Comparison of ENCODE assay signal across 1 cellular context in the genomic region with DNA sequence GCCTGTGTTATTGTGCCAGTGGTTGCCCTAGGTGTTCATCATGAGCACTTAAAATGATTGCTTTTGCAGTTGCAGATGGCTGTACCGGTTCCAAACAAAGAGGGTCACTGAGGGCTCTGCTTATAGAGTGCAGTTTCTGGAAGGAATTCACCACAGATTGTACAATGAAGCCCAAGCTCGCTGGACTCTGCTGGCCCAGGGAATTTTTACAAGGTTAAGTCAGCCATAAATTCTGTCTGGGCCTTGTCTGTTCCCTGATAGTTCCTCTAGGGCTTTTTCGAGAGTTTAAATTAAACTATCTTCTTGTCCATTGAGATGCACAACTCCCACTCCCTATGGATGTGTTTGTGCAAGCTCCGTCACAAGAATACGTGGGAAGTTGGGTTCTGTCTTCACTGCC.
TF ChIP-seq lines count a peak whose summit lies in the region.

No MANE protein-coding gene starts in this region.

TF ChIP-seq in SK-N-SH, 30 proteins besides CTCF, POLR2A, EP300 and RAD21 (continued from another document):
- TF ChIP-seq, protein P1, sequence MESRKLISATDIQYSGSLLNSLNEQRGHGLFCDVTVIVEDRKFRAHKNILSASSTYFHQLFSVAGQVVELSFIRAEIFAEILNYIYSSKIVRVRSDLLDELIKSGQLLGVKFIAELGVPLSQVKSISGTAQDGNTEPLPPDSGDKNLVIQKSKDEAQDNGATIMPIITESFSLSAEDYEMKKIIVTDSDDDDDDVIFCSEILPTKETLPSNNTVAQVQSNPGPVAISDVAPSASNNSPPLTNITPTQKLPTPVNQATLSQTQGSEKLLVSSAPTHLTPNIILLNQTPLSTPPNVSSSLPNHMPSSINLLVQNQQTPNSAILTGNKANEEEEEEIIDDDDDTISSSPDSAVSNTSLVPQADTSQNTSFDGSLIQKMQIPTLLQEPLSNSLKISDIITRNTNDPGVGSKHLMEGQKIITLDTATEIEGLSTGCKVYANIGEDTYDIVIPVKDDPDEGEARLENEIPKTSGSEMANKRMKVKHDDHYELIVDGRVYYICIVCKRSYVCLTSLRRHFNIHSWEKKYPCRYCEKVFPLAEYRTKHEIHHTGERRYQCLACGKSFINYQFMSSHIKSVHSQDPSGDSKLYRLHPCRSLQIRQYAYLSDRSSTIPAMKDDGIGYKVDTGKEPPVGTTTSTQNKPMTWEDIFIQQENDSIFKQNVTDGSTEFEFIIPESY (IDR thresholded peaks at IDR 0.05; ENCODE audit: borderline replicate concordance, low read depth), result no peak
- no peak for TF ChIP-seq FOXJ3 (CRISPR knock-in tag; IDR thresholded peaks at IDR 0.05)
- no peak for TF ChIP-seq GABPA (IDR thresholded peaks at IDR 0.05; ENCODE audit: low read depth)
TF ChIP-seq in SK-N-SH: peak in this region for 0.
